In genomic region chr4:38328963-38329729, GRCh38 we compare ENCODE assay signal across 14 cellular contexts.
DNase-seq lines count a peak whose midpoint lies in the region; ATAC-seq and TF ChIP-seq lines count a peak whose summit lies in the region.
"Had no signal": no experiment of that assay in that cellular context is flagged by ENCODE, and none has a peak within 500 bp of the region (broad histone marks: within the 10 kb centered on the region; RNA-seq: fewer than 3 reads in every experiment).

No MANE protein-coding gene starts in this region.

- DNase-seq in activated naive CD4-positive, alpha-beta T cell (lab: John Stamatoyannopoulos, UW): no peak
- no peak for DNase-seq in activated naive CD8-positive, alpha-beta T cell treated with anti-CD3 and anti-CD28 coated beads, Interleukin-2, amount 10 ng/mL, durations not matched to agents 7 days and 5 days
- DNase-seq in sciatic nerve (ENCODE audit: low spot score) (no peak), NOMO-1 treated with DMSO at 0.1 percent for 48 hours (lab: John Stamatoyannopoulos, UW; ENCODE audit: unreplicated experiment) (no peak), RWPE1 (ENCODE audit: low spot score) (no peak)
- DNase-seq: cerebellar nuclear complex; effector memory CD8-positive, alpha-beta T cell; H7; NCI-H146; RPMI8226; stimulated activated CD4-positive, alpha-beta T cell treated with anti-CD3 and anti-CD28 coated beads, Interleukin-12 subunit alpha, Interleukin-12 subunit beta, amount 100 ng/mL, for 4 hours had no signal

- CTCF ChIA-PET in HEK293 (lab: Yijun Ruan, JAX) (interaction anchor here (0.6 to 1.3 kb wide), 2 partner anchors 9 to 417 kb away, joined by 4 read pairs; no protein-coding TSS in a partner anchor), RWPE1 (lab: Yijun Ruan, JAX) (interaction anchor here (1.3 kb wide), 1 partner anchor 10 kb away, joined by 3 read pairs; no protein-coding TSS in a partner anchor)

- H3K4me3 Mint-ChIP-seq in activated naive CD4-positive, alpha-beta T cell treated with anti-CD3 and anti-CD28 coated beads, Interleukin-2, amount 50 U/mL, for 24 hours: peak overlapping the region; percentile 44
- no peak overlapping the region for H3K4me3 Mint-ChIP-seq in activated naive CD8-positive, alpha-beta T cell treated with anti-CD3 and anti-CD28 coated beads, Interleukin-2, amount 10 ng/mL, durations not matched to agents 7 days and 5 days
- H3K4me3 Mint-ChIP-seq: effector memory CD8-positive, alpha-beta T cell had no signal

- POLR2A ChIA-PET in HEK293 (lab: Yijun Ruan, JAX): interaction anchor here (0.6 kb wide), 1 partner anchor 185 kb away, joined by 4 read pairs; no protein-coding TSS in a partner anchor
- POLR2A ChIA-PET in activated naive CD8-positive, alpha-beta T cell treated with anti-CD3 and anti-CD28 coated beads, Interleukin-2, amount 10 ng/mL, durations not matched to agents 7 days and 5 days (lab: Charles Lee): no interaction called here
- POLR2A ChIA-PET in RWPE1 (lab: Yijun Ruan, JAX; ENCODE audit: low non-redundant PET): no interaction called here

- H3K27ac ChIP-seq in HEK293 (ENCODE audit: extremely low read depth, low read depth, low read length): no peak overlapping the region
- H3K27ac ChIP-seq in RWPE1: no peak overlapping the region

- no peaks in the 10 kb centered on the region for H3K36me3 ChIP-seq in HEK293 (ENCODE audit: control insufficient read depth in 2 of 2, insufficient read depth in 1 of 2, low read length in 2 of 2)

- TF ChIP-seq CTCF in HEK293 (tag by site-specific recombination; IDR thresholded peaks at IDR 0.05) (no peak), RWPE1 (conservative IDR thresholded peaks at IDR 0.05; ENCODE audit: low read depth) (no peak)

- peaks cover 83% of the 10 kb centered on the region for H3K4me1 Mint-ChIP-seq in activated naive CD4-positive, alpha-beta T cell treated with anti-CD3 and anti-CD28 coated beads, Interleukin-2, amount 50 U/mL, for 24 hours
- peaks cover 20% of the 10 kb centered on the region for H3K4me1 Mint-ChIP-seq in activated naive CD8-positive, alpha-beta T cell treated with anti-CD3 and anti-CD28 coated beads, Interleukin-2, amount 10 ng/mL, durations not matched to agents 7 days and 5 days

- no peaks in the 10 kb centered on the region for H3K27me3 Mint-ChIP-seq in activated naive CD4-positive, alpha-beta T cell treated with anti-CD3 and anti-CD28 coated beads, Interleukin-2, amount 50 U/mL, for 24 hours
- H3K27me3 Mint-ChIP-seq in activated naive CD8-positive, alpha-beta T cell treated with anti-CD3 and anti-CD28 coated beads, Interleukin-2, amount 10 ng/mL, durations not matched to agents 7 days and 5 days: no peaks in the 10 kb centered on the region
- H3K27me3 Mint-ChIP-seq: effector memory CD8-positive, alpha-beta T cell had no signal

- intact Hi-C loops in sciatic nerve (cut with DNase I): no loop called here

- ATAC-seq in activated naive CD8-positive, alpha-beta T cell treated with anti-CD3 and anti-CD28 coated beads, Interleukin-2, amount 10 ng/mL, durations not matched to agents 7 days and 5 days (ENCODE audit: low read depth): peak; percentile 47
- peak; percentile 13 for ATAC-seq in sciatic nerve
- no peak for ATAC-seq in GM21723 (IDR thresholded peaks at IDR 0.05; ENCODE audit: unreplicated experiment)
- ATAC-seq: effector memory CD8-positive, alpha-beta T cell had no signal

- peak overlapping the region; percentile 89 for H3K27ac Mint-ChIP-seq in activated naive CD4-positive, alpha-beta T cell treated with anti-CD3 and anti-CD28 coated beads, Interleukin-2, amount 50 U/mL, for 24 hours
- H3K27ac Mint-ChIP-seq in activated naive CD8-positive, alpha-beta T cell treated with anti-CD3 and anti-CD28 coated beads, Interleukin-2, amount 10 ng/mL, durations not matched to agents 7 days and 5 days: peak overlapping the region; percentile 7

- H3K4me3 ChIP-seq in HEK293 (ENCODE audit: low read depth, low read length): no peak overlapping the region

- no peaks in the 10 kb centered on the region for H3K9me3 Mint-ChIP-seq in activated naive CD4-positive, alpha-beta T cell treated with anti-CD3 and anti-CD28 coated beads, Interleukin-2, amount 50 U/mL, for 24 hours
- peaks cover 7% of the 10 kb centered on the region for H3K9me3 Mint-ChIP-seq in activated naive CD8-positive, alpha-beta T cell treated with anti-CD3 and anti-CD28 coated beads, Interleukin-2, amount 10 ng/mL, durations not matched to agents 7 days and 5 days
- H3K9me3 Mint-ChIP-seq: effector memory CD8-positive, alpha-beta T cell had no signal

- H3K9me3 ChIP-seq in HEK293 (ENCODE audit: control insufficient read depth, insufficient read depth, low read depth, low read length): no peaks in the 10 kb centered on the region

- no peaks in the 10 kb centered on the region for H3K4me1 ChIP-seq in HEK293 (ENCODE audit: control insufficient read depth, insufficient read depth, low read length)

- H3K36me3 Mint-ChIP-seq in activated naive CD4-positive, alpha-beta T cell treated with anti-CD3 and anti-CD28 coated beads, Interleukin-2, amount 50 U/mL, for 24 hours: no peaks in the 10 kb centered on the region
- H3K36me3 Mint-ChIP-seq in activated naive CD8-positive, alpha-beta T cell treated with anti-CD3 and anti-CD28 coated beads, Interleukin-2, amount 10 ng/mL, durations not matched to agents 7 days and 5 days: peaks cover 3% of the 10 kb centered on the region

TF ChIP-seq in HEK293, 187 proteins besides CTCF, POLR2A, EP300 and RAD21:
- TF ChIP-seq PRDM4 (tag by site-specific recombination; IDR thresholded peaks at IDR 0.05) (peak; percentile 38; the same call in 1 of the 2 replicates), ZNF18 (tag by site-specific recombination; IDR thresholded peaks at IDR 0.05) (no peak), ZNF513 (tag by site-specific recombination; IDR thresholded peaks at IDR 0.05) (peak; percentile 42; the same call in 1 of the 2 replicates)
